1 cellular context compared by ENCODE assay signal in genomic region chr16:30745082-30745481, GRCh38.
A peak's percentile ranks its signal among the peaks of the same experiment; 100 is the strongest.
TF ChIP-seq lines count a peak whose summit lies in the region.

No MANE protein-coding gene starts in this region.

TF ChIP-seq in HepG2, 621 proteins besides CTCF, POLR2A, EP300 and RAD21 (continued from another document):
- TF ChIP-seq HOXA3 (CRISPR knock-in tag; IDR thresholded peaks at IDR 0.05) (peak; percentile 13; the same call in 1 of the 2 replicates), CREM (IDR thresholded peaks at IDR 0.05) (peak; percentile 43; the same call in 1 of the 2 replicates), CREM (CRISPR knock-in tag; IDR thresholded peaks at IDR 0.05) (no peak), ZNF572 (CRISPR knock-in tag; IDR thresholded peaks at IDR 0.05) (no peak), AGO1 (IDR thresholded peaks at IDR 0.05; ENCODE audit: low read depth, low read length, poor library complexity, severe bottlenecking) (no peak), ZNF784 (CRISPR knock-in tag; IDR thresholded peaks at IDR 0.05; ENCODE audit: borderline replicate concordance) (no peak), JUN (CRISPR knock-in tag; IDR thresholded peaks at IDR 0.05) (peak; percentile 73)
